Comparison of ENCODE assay signal across 20 cellular contexts in genomic region chr4:40685300-40685699, GRCh38. TPM values are rescaled to one million over a fixed set of nuclear protein-coding genes. Genes with fewer than 3 reads are reported as not detected.
DNase-seq lines count a peak whose midpoint lies in the region; ATAC-seq and TF ChIP-seq lines count a peak whose summit lies in the region.
"Had no signal": no experiment of that assay in that cellular context is flagged by ENCODE, and none has a peak within 500 bp of the region (broad histone marks: within the 10 kb centered on the region; RNA-seq: fewer than 3 reads in every experiment).

No MANE protein-coding gene starts in this region.

- no peaks in the 10 kb centered on the region for H4K20me1 ChIP-seq in GM23248 (ENCODE audit: insufficient read depth)

- no peak overlapping the region for H3K9ac ChIP-seq in GM23248

- H3F3A ChIP-seq in GM23248 (ENCODE audit: insufficient read depth): no peaks in the 10 kb centered on the region

- no peak for ATAC-seq in HG03108 (IDR thresholded peaks at IDR 0.05; ENCODE audit: unreplicated experiment)
- ATAC-seq in HG03039 (IDR thresholded peaks at IDR 0.05; ENCODE audit: unreplicated experiment): no peak
- ATAC-seq in HG03442 (IDR thresholded peaks at IDR 0.05; ENCODE audit: unreplicated experiment): no peak
- ATAC-seq: activated naive CD4-positive, alpha-beta T cell treated with anti-CD3 and anti-CD28 coated beads, Interleukin-2, amount 50 U/mL, for 72 hours; lower lobe of right lung; natural killer cell treated with Interleukin-12 subunit alpha and Interleukin-12 subunit beta and Interleukin-15 and Interleukin-18, amount 100 ng/mL, for 72 hours had no signal

- no peaks in the 10 kb centered on the region for H3K27me3 ChIP-seq in GM23248 (replicated peaks; ENCODE audit: insufficient read depth)
- H3K27me3 ChIP-seq: right atrium auricular region, thyroid gland had no signal

- DNase-seq in GM23248 (peak; percentile 34), RWPE1 (ENCODE audit: low spot score) (peak; percentile 16), choroid plexus epithelial cell (ENCODE audit: low read depth) (peak; percentile 53), non-pigmented ciliary epithelial cell (ENCODE audit: low read depth) (peak; percentile 28), NCI-H446 treated with DMSO at 0.1 percent for 48 hours (lab: John Stamatoyannopoulos, UW) (no peak)
- DNase-seq: activated T-cell treated with anti-CD3 and anti-CD28 coated beads for 4 hours; erythroblast; lower lobe of right lung; NCI-H1417; NCI-H510A treated with DMSO at 0.1 percent for 48 hours; stimulated activated CD4-positive, alpha-beta T cell treated with anti-CD3 and anti-CD28 coated beads, Interleukin-2, amount 100 ng/mL, for 24 hours; T-helper 1 cell; thyroid gland had no signal

- no peak overlapping the region for H3K4me3 ChIP-seq in GM23248
- no peak overlapping the region for H3K4me3 ChIP-seq in choroid plexus epithelial cell (ENCODE audit: low read depth, low read length)
- H3K4me3 ChIP-seq: coronary artery, lower lobe of right lung, right atrium auricular region, thyroid gland had no signal

- CTCF ChIA-PET in RWPE1 (lab: Yijun Ruan, JAX): interaction anchor here (0.9 kb wide), 1 partner anchor 14 kb away, joined by 3 read pairs; no protein-coding TSS in a partner anchor

- H3K4me1 ChIP-seq in GM23248 (ENCODE audit: insufficient read depth): no peaks in the 10 kb centered on the region
- H3K4me1 ChIP-seq: lower lobe of right lung, right atrium auricular region had no signal

- H3K27ac ChIP-seq in GM23248 (no peak overlapping the region), RWPE1 (no peak overlapping the region)
- H3K27ac ChIP-seq: coronary artery, lower lobe of right lung, right atrium auricular region, thyroid gland had no signal

- in situ Hi-C loops in GM23248 (cut with MboI): no loop called here

- POLR2A ChIA-PET in RWPE1 (lab: Yijun Ruan, JAX; ENCODE audit: low non-redundant PET): no interaction called here

- H3K4me2 ChIP-seq in GM23248 (ENCODE audit: unreplicated experiment): no peak overlapping the region

- H3K36me3 ChIP-seq in GM23248 (ENCODE audit: low read depth): no peaks in the 10 kb centered on the region
- H3K36me3 ChIP-seq: lower lobe of right lung, right atrium auricular region, thyroid gland had no signal

- H3K9me3 ChIP-seq in GM23248 (ENCODE audit: low read depth): no peaks in the 10 kb centered on the region
- H3K9me3 ChIP-seq: lower lobe of right lung, right atrium auricular region, thyroid gland had no signal

- TF ChIP-seq CTCF in RWPE1 (conservative IDR thresholded peaks at IDR 0.05; ENCODE audit: low read depth): no peak
- no peak for TF ChIP-seq CTCF in choroid plexus epithelial cell (conservative IDR thresholded peaks at IDR 0.05; ENCODE audit: low read depth, low read length)

- 91 to 95% methylated on average over 3 of the region's 3 CpGs for WGBS in GM23248 (ENCODE audit: low coverage in 1 of 2, low lambda C conversion rate in 2 of 2, missing lambda C conversion rate in 2 of 2), 2 experiments

- no peak overlapping the region for H2AFZ ChIP-seq in GM23248

- no peaks in the 10 kb centered on the region for H3K79me2 ChIP-seq in GM23248 (ENCODE audit: insufficient read depth)

- no peaks in the 10 kb centered on the region for H3K9me2 ChIP-seq in GM23248 (ENCODE audit: insufficient read depth)

RNA-seq across cellular contexts. Expression of gene RBM47, which starts 55.6 kb away (rescaled TPM):
- 1.3 and 2.0 TPM in 2 replicates for total RNA-seq in GM23248 (2014; rRNA removed; shearing (Covaris generic))
- 0.70 and 0.94 TPM in 2 replicates for polyA plus RNA-seq in GM23248 (2016; fragmentation: Nextera tagmentation; extraction: Ambion mirVana)
